ENCODE assay signal across 1 cellular context in the genomic region with DNA sequence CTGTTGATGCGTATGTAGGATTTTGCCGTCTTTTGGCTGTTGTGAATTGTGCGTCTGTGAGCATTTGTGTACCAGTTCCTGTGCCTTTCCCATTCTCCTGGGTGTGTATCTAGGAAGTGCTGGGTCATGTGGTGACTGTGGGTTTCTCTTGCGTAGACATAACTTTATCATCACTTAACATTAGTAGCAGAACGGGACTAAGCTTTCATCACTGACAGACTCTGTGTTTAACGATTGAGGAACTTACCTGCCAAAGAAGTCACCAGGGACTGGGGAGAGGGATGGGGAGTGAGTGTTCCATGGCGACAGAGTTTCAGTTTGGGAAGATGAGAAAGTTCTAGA.
TF ChIP-seq lines count a peak whose summit lies in the region.

No MANE protein-coding gene starts in this region.

TF ChIP-seq in GM23338, 12 proteins besides CTCF, POLR2A, EP300 and RAD21 (continued from another document):
- TF ChIP-seq, protein P1, sequence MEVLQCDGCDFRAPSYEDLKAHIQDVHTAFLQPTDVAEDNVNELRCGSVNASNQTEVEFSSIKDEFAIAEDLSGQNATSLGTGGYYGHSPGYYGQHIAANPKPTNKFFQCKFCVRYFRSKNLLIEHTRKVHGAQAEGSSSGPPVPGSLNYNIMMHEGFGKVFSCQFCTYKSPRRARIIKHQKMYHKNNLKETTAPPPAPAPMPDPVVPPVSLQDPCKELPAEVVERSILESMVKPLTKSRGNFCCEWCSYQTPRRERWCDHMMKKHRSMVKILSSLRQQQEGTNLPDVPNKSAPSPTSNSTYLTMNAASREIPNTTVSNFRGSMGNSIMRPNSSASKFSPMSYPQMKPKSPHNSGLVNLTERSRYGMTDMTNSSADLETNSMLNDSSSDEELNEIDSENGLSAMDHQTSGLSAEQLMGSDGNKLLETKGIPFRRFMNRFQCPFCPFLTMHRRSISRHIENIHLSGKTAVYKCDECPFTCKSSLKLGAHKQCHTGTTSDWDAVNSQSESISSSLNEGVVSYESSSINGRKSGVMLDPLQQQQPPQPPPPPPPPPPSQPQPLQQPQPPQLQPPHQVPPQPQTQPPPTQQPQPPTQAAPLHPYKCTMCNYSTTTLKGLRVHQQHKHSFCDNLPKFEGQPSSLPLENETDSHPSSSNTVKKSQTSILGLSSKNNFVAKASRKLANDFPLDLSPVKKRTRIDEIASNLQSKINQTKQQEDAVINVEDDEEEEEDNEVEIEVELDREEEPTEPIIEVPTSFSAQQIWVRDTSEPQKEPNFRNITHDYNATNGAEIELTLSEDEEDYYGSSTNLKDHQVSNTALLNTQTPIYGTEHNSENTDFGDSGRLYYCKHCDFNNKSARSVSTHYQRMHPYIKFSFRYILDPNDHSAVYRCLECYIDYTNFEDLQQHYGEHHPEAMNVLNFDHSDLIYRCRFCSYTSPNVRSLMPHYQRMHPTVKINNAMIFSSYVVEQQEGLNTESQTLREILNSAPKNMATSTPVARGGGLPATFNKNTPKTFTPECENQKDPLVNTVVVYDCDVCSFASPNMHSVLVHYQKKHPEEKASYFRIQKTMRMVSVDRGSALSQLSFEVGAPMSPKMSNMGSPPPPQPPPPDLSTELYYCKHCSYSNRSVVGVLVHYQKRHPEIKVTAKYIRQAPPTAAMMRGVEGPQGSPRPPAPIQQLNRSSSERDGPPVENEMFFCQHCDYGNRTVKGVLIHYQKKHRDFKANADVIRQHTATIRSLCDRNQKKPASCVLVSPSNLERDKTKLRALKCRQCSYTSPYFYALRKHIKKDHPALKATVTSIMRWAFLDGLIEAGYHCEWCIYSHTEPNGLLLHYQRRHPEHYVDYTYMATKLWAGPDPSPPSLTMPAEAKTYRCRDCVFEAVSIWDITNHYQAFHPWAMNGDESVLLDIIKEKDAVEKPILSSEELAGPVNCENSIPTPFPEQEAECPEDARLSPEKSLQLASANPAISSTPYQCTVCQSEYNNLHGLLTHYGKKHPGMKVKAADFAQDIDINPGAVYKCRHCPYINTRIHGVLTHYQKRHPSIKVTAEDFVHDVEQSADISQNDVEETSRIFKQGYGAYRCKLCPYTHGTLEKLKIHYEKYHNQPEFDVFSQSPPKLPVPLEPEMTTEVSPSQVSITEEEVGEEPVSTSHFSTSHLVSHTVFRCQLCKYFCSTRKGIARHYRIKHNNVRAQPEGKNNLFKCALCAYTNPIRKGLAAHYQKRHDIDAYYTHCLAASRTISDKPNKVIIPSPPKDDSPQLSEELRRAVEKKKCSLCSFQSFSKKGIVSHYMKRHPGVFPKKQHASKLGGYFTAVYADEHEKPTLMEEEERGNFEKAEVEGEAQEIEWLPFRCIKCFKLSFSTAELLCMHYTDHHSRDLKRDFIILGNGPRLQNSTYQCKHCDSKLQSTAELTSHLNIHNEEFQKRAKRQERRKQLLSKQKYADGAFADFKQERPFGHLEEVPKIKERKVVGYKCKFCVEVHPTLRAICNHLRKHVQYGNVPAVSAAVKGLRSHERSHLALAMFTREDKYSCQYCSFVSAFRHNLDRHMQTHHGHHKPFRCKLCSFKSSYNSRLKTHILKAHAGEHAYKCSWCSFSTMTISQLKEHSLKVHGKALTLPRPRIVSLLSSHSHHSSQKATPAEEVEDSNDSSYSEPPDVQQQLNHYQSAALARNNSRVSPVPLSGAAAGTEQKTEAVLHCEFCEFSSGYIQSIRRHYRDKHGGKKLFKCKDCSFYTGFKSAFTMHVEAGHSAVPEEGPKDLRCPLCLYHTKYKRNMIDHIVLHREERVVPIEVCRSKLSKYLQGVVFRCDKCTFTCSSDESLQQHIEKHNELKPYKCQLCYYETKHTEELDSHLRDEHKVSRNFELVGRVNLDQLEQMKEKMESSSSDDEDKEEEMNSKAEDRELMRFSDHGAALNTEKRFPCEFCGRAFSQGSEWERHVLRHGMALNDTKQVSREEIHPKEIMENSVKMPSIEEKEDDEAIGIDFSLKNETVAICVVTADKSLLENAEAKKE (CRISPR knock-in tag; IDR thresholded peaks at IDR 0.05), result no peak
- TF ChIP-seq ETS1 (IDR thresholded peaks at IDR 0.05), result no peak
